Comparison of ENCODE assay signal across 26 cellular contexts in the genomic region with DNA sequence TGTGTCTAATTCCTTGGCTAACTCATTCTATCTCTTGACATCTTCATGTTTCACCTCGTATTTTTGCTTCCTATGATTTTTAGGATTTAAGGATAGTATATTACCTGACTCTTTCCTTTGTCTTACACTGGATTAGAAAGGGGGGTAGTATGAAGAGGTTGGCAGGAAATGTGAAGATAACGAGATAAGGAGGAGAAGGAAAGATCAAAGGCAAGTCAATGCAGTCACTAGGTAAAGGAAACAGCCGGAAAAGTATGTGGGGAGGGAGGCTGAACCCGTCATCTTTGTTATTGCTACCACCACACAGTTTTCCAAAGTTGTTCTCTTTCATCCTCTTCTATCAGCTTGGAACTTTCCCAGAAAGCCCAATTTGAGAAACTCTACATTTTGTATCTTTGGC.
"Had no signal": no experiment of that assay in that cellular context is flagged by ENCODE, and none has a peak within 500 bp of the region (broad histone marks: within the 10 kb centered on the region; RNA-seq: fewer than 3 reads in every experiment).

No MANE protein-coding gene starts in this region.

- H3K36me3 ChIP-seq: brain microvascular endothelial cell, esophagus squamous epithelium had no signal

- ATAC-seq: activated CD4-positive, alpha-beta T cell treated with anti-CD3 and anti-CD28 coated beads for 36 hours; activated CD8-positive, alpha-beta memory T cell treated with anti-CD3 and anti-CD28 coated beads, Interleukin-2, amount 10 ng/mL, durations not matched to agents 7 days and 5 days; activated CD8-positive, alpha-beta T cell treated with anti-CD3 and anti-CD28 coated beads, Interleukin-2, amount 10 ng/mL, durations not matched to agents 7 days and 5 days; effector memory CD8-positive, alpha-beta T cell had no signal

- DNase-seq: activated CD4-positive, alpha-beta memory T cell treated with anti-CD3 and anti-CD28 coated beads for 36 hours; activated CD4-positive, alpha-beta T cell treated with anti-CD3 and anti-CD28 coated beads for 36 hours; activated CD4-positive, alpha-beta T cell treated with anti-CD3 and anti-CD28 coated beads, Interleukin-2, amount 10 ng/mL, durations not matched to agents 24 days and 14 days; activated CD4-positive, CD25-positive, alpha-beta regulatory T cell; activated CD4-positive, CD25-positive, alpha-beta regulatory T cell treated with anti-CD3 and anti-CD28 coated beads, Interleukin-2, amount 50 U/mL, for 72 hours; activated CD8-positive, alpha-beta memory T cell treated with anti-CD3 and anti-CD28 coated beads, Interleukin-2, amount 10 ng/mL, durations not matched to agents 7 days and 5 days; activated CD8-positive, alpha-beta memory T cell treated with anti-CD3 and anti-CD28 coated beads, Interleukin-2, amount 50 U/mL, for 4 hours; activated CD8-positive, alpha-beta T cell treated with anti-CD3 and anti-CD28 coated beads, Interleukin-2, amount 10 ng/mL, durations not matched to agents 7 days and 5 days; activated effector memory CD4-positive, alpha-beta T cell treated with anti-CD3 and anti-CD28 coated beads, Interleukin-2, amount 50 U/mL, for 16 hours; activated naive CD4-positive, alpha-beta T cell treated with anti-CD3 and anti-CD28 coated beads, Interleukin-2, amount 10 ng/mL, durations not matched to agents 7 days and 5 days; activated T-cell treated with anti-CD3 and anti-CD28 coated beads, Interleukin-2, amount 50 U/mL, for 1 hour; activated T-cell treated with anti-CD3 and anti-CD28 coated beads, Interleukin-2, amount 50 U/mL, for 48 hours; amniotic stem cell; anterior cingulate cortex; brain microvascular endothelial cell; dorsolateral prefrontal cortex; effector memory CD8-positive, alpha-beta T cell; esophagus squamous epithelium; foreskin melanocyte; head of caudate nucleus; T-helper 2 cell had no signal

- H3K27ac ChIP-seq: brain microvascular endothelial cell, coronary artery, dorsolateral prefrontal cortex, epithelial cell of prostate, esophagus squamous epithelium had no signal

- H3K27me3 ChIP-seq: brain microvascular endothelial cell, dorsolateral prefrontal cortex, esophagus squamous epithelium had no signal

- FAIRE-seq: astrocyte, bronchial epithelial cell, endothelial cell of umbilical vein had no signal

- H3K4me3 ChIP-seq: coronary artery, dorsolateral prefrontal cortex, esophagus squamous epithelium had no signal

- H3K4me1 ChIP-seq: esophagus squamous epithelium had no signal
